In the genomic region with DNA sequence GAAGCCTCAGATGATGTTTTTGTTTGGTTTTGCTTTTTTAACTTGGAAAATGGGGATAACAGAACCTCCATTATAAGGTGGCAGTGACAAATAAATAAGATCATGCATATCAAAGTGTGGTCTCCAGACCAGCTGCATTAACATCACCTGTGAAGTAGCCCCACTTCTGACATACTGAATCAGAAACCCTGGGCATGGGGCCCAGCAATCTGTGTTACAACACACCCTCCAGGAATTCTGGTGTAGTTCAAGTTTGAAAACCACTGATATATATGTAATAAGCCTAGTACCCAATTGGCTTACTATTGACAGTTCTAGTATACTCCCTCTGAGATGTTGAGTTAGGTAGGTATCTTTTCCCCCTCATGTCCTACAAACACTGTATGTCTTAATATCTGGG, we compare ENCODE assay signal across 1 cellular context.
TF ChIP-seq lines count a peak whose summit lies in the region.

No MANE protein-coding gene starts in this region.

TF ChIP-seq in GM12878, 131 proteins besides CTCF, POLR2A, EP300 and RAD21:
- TF ChIP-seq PAX5 (IDR thresholded peaks at IDR 0.05; ENCODE audit: borderline replicate concordance, low read depth, low read length): no peak
- no peak for TF ChIP-seq ZNF274 (IDR thresholded peaks at IDR 0.05; ENCODE audit: insufficient read depth, insufficient read length)
- no peak for TF ChIP-seq NFYA (IDR thresholded peaks at IDR 0.05; ENCODE audit: borderline replicate concordance, low read depth, low read length)
- TF ChIP-seq NR2C1 (IDR thresholded peaks at IDR 0.05): no peak
- no peak for TF ChIP-seq TBL1XR1 (IDR thresholded peaks at IDR 0.05; ENCODE audit: low read depth, low read length)
- TF ChIP-seq, protein P1, sequence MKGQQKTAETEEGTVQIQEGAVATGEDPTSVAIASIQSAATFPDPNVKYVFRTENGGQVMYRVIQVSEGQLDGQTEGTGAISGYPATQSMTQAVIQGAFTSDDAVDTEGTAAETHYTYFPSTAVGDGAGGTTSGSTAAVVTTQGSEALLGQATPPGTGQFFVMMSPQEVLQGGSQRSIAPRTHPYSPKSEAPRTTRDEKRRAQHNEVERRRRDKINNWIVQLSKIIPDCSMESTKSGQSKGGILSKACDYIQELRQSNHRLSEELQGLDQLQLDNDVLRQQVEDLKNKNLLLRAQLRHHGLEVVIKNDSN (IDR thresholded peaks at IDR 0.05; ENCODE audit: borderline replicate concordance, extremely low read length, insufficient read depth, low read depth, low read length): no peak
- TF ChIP-seq NRF1 (conservative IDR thresholded peaks at IDR 0.05; ENCODE audit: low read depth, low read length): no peak
- TF ChIP-seq IKZF1 (conservative IDR thresholded peaks at IDR 0.05): no peak
- no peak for TF ChIP-seq SPI1 (IDR thresholded peaks at IDR 0.05; ENCODE audit: borderline replicate concordance, insufficient read depth, low read depth, low read length)
- TF ChIP-seq, protein P2, sequence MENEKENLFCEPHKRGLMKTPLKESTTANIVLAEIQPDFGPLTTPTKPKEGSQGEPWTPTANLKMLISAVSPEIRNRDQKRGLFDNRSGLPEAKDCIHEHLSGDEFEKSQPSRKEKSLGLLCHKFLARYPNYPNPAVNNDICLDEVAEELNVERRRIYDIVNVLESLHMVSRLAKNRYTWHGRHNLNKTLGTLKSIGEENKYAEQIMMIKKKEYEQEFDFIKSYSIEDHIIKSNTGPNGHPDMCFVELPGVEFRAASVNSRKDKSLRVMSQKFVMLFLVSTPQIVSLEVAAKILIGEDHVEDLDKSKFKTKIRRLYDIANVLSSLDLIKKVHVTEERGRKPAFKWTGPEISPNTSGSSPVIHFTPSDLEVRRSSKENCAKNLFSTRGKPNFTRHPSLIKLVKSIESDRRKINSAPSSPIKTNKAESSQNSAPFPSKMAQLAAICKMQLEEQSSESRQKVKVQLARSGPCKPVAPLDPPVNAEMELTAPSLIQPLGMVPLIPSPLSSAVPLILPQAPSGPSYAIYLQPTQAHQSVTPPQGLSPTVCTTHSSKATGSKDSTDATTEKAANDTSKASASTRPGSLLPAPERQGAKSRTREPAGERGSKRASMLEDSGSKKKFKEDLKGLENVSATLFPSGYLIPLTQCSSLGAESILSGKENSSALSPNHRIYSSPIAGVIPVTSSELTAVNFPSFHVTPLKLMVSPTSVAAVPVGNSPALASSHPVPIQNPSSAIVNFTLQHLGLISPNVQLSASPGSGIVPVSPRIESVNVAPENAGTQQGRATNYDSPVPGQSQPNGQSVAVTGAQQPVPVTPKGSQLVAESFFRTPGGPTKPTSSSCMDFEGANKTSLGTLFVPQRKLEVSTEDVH (IDR thresholded peaks at IDR 0.05; ENCODE audit: low read depth, partially characterized antibody): no peak
- TF ChIP-seq BMI1 (IDR thresholded peaks at IDR 0.05; ENCODE audit: borderline replicate concordance): no peak
- TF ChIP-seq PML (IDR thresholded peaks at IDR 0.05; ENCODE audit: low read length): no peak
- no peak for TF ChIP-seq RFX5 (IDR thresholded peaks at IDR 0.05; ENCODE audit: low read depth, low read length)
- TF ChIP-seq NR2F1 (conservative IDR thresholded peaks at IDR 0.05): no peak
- TF ChIP-seq TCF7 (IDR thresholded peaks at IDR 0.05; ENCODE audit: borderline replicate concordance): no peak
